In genomic region chr1:150579110-150579954, GRCh38 we compare ENCODE assay signal across 1 cellular context.
TF ChIP-seq lines count a peak whose summit lies in the region.

Gene MCL1 (minus strand): TSS chr1:150579610. CDS start chr1:150579530, 80 bp downstream.

TF ChIP-seq in HCT116, 20 proteins besides CTCF, POLR2A, EP300 and RAD21 (continued from another document):
- no peak for TF ChIP-seq TCF7L2 (IDR thresholded peaks at IDR 0.05; ENCODE audit: borderline replicate concordance, extremely low read depth, insufficient read depth, insufficient read length)
- peak; percentile 22 for TF ChIP-seq YY1 (IDR thresholded peaks at IDR 0.05; ENCODE audit: extremely low read depth, insufficient replicate concordance, low read depth, low read length)
- no peak for TF ChIP-seq EZH2phosphoT487 (IDR thresholded peaks at IDR 0.05; ENCODE audit: borderline replicate concordance)
- TF ChIP-seq CBX3 (IDR thresholded peaks at IDR 0.05; ENCODE audit: low read depth) = 0 out of 2 replicates have a peak, but pooled peaks have one; percentile 57
- no peak for TF ChIP-seq ZNF274 (IDR thresholded peaks at IDR 0.05; ENCODE audit: low read depth, low read length)
- peak; percentile 97 for TF ChIP-seq SIN3A (IDR thresholded peaks at IDR 0.05; ENCODE audit: low read depth)
- peak; percentile 9; the same call in 1 of the 2 replicates for TF ChIP-seq CEBPB (IDR thresholded peaks at IDR 0.05; ENCODE audit: low read depth)
- TF ChIP-seq FOSL1 (IDR thresholded peaks at IDR 0.05; ENCODE audit: low read depth) = no peak; the same call in 1 of the 2 replicates
- TF ChIP-seq EGR1 (IDR thresholded peaks at IDR 0.05; ENCODE audit: low read depth) = no peak
- peak; percentile 100 for TF ChIP-seq SRF (IDR thresholded peaks at IDR 0.05; ENCODE audit: low read depth)
- TF ChIP-seq REST (IDR thresholded peaks at IDR 0.05; ENCODE audit: low read depth) = no peak
- TF ChIP-seq POLR2AphosphoS5 (IDR thresholded peaks at IDR 0.05; ENCODE audit: low read depth, low read length) = peak; percentile 100
- TF ChIP-seq ELF1 (IDR thresholded peaks at IDR 0.05; ENCODE audit: borderline replicate concordance, low read depth) = peak; percentile 86; the same call in 1 of the 2 replicates
TF ChIP-seq in HCT116: peak in this region for 12.
